ENCODE assay signal across 20 cellular contexts in genomic region chr19:36106441-36106840, GRCh38. TPM values are rescaled to one million over a fixed set of nuclear protein-coding genes. Genes with fewer than 3 reads are reported as not detected.
DNase-seq lines count a peak whose midpoint lies in the region; ATAC-seq, FAIRE-seq and TF ChIP-seq lines count a peak whose summit lies in the region.
"Had no signal": no experiment of that assay in that cellular context is flagged by ENCODE, and none has a peak within 500 bp of the region (broad histone marks: within the 10 kb centered on the region; RNA-seq: fewer than 3 reads in every experiment).

No MANE protein-coding gene starts in this region.

- peaks cover 8% of the 10 kb centered on the region for H3K9me1 ChIP-seq in K562 (ENCODE audit: control insufficient read depth, insufficient read depth, low read length)

- no peaks in the 10 kb centered on the region; the same call in 1 of the 2 replicates for H4K20me1 ChIP-seq in K562 (replicated peaks; ENCODE audit: control insufficient read depth, insufficient read depth, low read length)

- peaks cover 0 to 9% (median 2%) of the 10 kb centered on the region in 9 donors for H3K4me1 ChIP-seq in heart right ventricle
- peaks cover 15 to 45% of the 10 kb centered on the region in 2 experiments; a peak in 4 of 5 replicates for H3K4me1 ChIP-seq in K562 (replicated peaks in 1 of 2; ENCODE audit: control insufficient read depth in 2 of 2, insufficient read depth in 2 of 2, low read length in 2 of 2)
- H3K4me1 ChIP-seq: BLaER1 had no signal

- no peak for TF ChIP-seq CTCF in heart right ventricle (IDR thresholded peaks at IDR 0.05)
- no peak for TF ChIP-seq CTCF in K562 (IDR thresholded peaks at IDR 0.05 in 2 of 3, conservative IDR thresholded peaks at IDR 0.05 in 1 of 3; ENCODE audit: insufficient read depth in 2 of 3, low read depth in 1 of 3, low read length in 3 of 3)

- POLR2A ChIA-PET in K562 (lab: Yijun Ruan, JAX) = interaction anchor here (1.0 kb wide), 1 partner anchor 9 kb away, joined by 3 read pairs; the partner anchor contains the start of gene TBCB

- CTCF ChIA-PET in K562 (lab: Yijun Ruan, JAX; ENCODE audit: low intra/inter-chr PET ratio) = no interaction called here

- no peaks in the 10 kb centered on the region for H3K9me3 ChIP-seq in heart right ventricle
- H3K9me3 ChIP-seq in K562 (replicated peaks; ENCODE audit: control insufficient read depth, insufficient read depth, low read depth, low read length) = no peaks in the 10 kb centered on the region
- H3K9me3 ChIP-seq: BLaER1, MG63 had no signal

- no peak overlapping the region for H3K4me3 Mint-ChIP-seq in T-helper 2 cell treated with Interferon-gamma antibody and Interleukin-4, amounts not matched to agents 5 μg/mL and 100 μg/mL, for 36 hours
- no peak overlapping the region for H3K4me3 Mint-ChIP-seq in stimulated activated naive B cell treated with anti-CD40 and anti-IgM and Interleukin-4, amounts not matched to agents 10 μg/mL and 1 μg/mL and 100 μg/mL, for 72 hours

- no peak overlapping the region for H3K4me3 ChIP-seq in heart right ventricle
- no peak overlapping the region for H3K4me3 ChIP-seq in K562
- H3K4me3 ChIP-seq: BLaER1, MG63, PC-9 had no signal

- no peaks in the 10 kb centered on the region for H3K79me2 ChIP-seq in K562 (ENCODE audit: control insufficient read depth, insufficient read depth, low read length)

- no peak for DNase-seq in T-helper 2 cell treated with Interferon-gamma antibody and Interleukin-4, amounts not matched to agents 5 μg/mL and 100 μg/mL, for 36 hours (ENCODE audit: low spot score)
- DNase-seq in T-helper 2 cell = no peak
- DNase-seq in heart right ventricle = no peak
- DNase-seq in cardiac septum (ENCODE audit: low spot score) = no peak
- DNase-seq in K562 (ENCODE audit: extremely low read depth in 1 of 4, low spot score in 3 of 4) = no peak
- no peak for DNase-seq in stimulated activated naive B cell treated with anti-CD40 and anti-IgM and Interleukin-4, amounts not matched to agents 10 μg/mL and 1 μg/mL and 100 μg/mL, for 72 hours
- no peak for DNase-seq in 8988T
- no peak for DNase-seq in epidermal melanocyte (ENCODE audit: insufficient read length, low spot score)
- DNase-seq: CD8-positive, alpha-beta memory T cell; DMS79; MG63; NCI-H1092 treated with DMSO at 0.1 percent for 48 hours; NCI-H2107; NCI-H2227 treated with DMSO at 0.1 percent for 48 hours; NCI-H524; PC-9 had no signal

- no peak for TF ChIP-seq POLR2A in K562 (conservative IDR thresholded peaks at IDR 0.05)

- no peaks in the 10 kb centered on the region for H3K4me1 Mint-ChIP-seq in T-helper 2 cell treated with Interferon-gamma antibody and Interleukin-4, amounts not matched to agents 5 μg/mL and 100 μg/mL, for 36 hours (ENCODE audit: low read depth)
- peaks cover 0 to 2% of the 10 kb centered on the region in 2 donors for H3K4me1 Mint-ChIP-seq in stimulated activated naive B cell treated with anti-CD40 and anti-IgM and Interleukin-4, amounts not matched to agents 10 μg/mL and 1 μg/mL and 100 μg/mL, for 72 hours
- H3K4me1 Mint-ChIP-seq: CD8-positive, alpha-beta memory T cell had no signal

- H3K9me3 Mint-ChIP-seq in T-helper 2 cell treated with Interferon-gamma antibody and Interleukin-4, amounts not matched to agents 5 μg/mL and 100 μg/mL, for 36 hours = no peaks in the 10 kb centered on the region
- H3K9me3 Mint-ChIP-seq in stimulated activated naive B cell treated with anti-CD40 and anti-IgM and Interleukin-4, amounts not matched to agents 10 μg/mL and 1 μg/mL and 100 μg/mL, for 72 hours = no peaks in the 10 kb centered on the region
- H3K9me3 Mint-ChIP-seq: CD8-positive, alpha-beta memory T cell had no signal

- H3K36me3 ChIP-seq in heart right ventricle (peaks cover 0 to 37% (median 5%) of the 10 kb centered on the region in 9 donors), K562 (ENCODE audit: control insufficient read depth, insufficient read depth, low read length) (peaks cover 56% of the 10 kb centered on the region)

- peak overlapping the region; percentile 6 for H3K27ac Mint-ChIP-seq in T-helper 2 cell treated with Interferon-gamma antibody and Interleukin-4, amounts not matched to agents 5 μg/mL and 100 μg/mL, for 36 hours
- peak overlapping the region; percentile 65 for H3K27ac Mint-ChIP-seq in stimulated activated naive B cell treated with anti-CD40 and anti-IgM and Interleukin-4, amounts not matched to agents 10 μg/mL and 1 μg/mL and 100 μg/mL, for 72 hours

- H3K36me3 Mint-ChIP-seq in T-helper 2 cell treated with Interferon-gamma antibody and Interleukin-4, amounts not matched to agents 5 μg/mL and 100 μg/mL, for 36 hours (ENCODE audit: low read depth) = peaks cover 29% of the 10 kb centered on the region
- peaks cover 12 to 41% of the 10 kb centered on the region in 2 donors for H3K36me3 Mint-ChIP-seq in stimulated activated naive B cell treated with anti-CD40 and anti-IgM and Interleukin-4, amounts not matched to agents 10 μg/mL and 1 μg/mL and 100 μg/mL, for 72 hours

- H2AFZ ChIP-seq in K562 (ENCODE audit: low read depth, low read length) = no peak overlapping the region
- H2AFZ ChIP-seq: PC-9 had no signal

- H3K27me3 Mint-ChIP-seq in T-helper 2 cell treated with Interferon-gamma antibody and Interleukin-4, amounts not matched to agents 5 μg/mL and 100 μg/mL, for 36 hours (ENCODE audit: low read depth) = no peaks in the 10 kb centered on the region
- no peaks in the 10 kb centered on the region for H3K27me3 Mint-ChIP-seq in stimulated activated naive B cell treated with anti-CD40 and anti-IgM and Interleukin-4, amounts not matched to agents 10 μg/mL and 1 μg/mL and 100 μg/mL, for 72 hours
- H3K27me3 Mint-ChIP-seq: CD8-positive, alpha-beta memory T cell had no signal

- H3K27me3 ChIP-seq in heart right ventricle = no peaks in the 10 kb centered on the region
- H3K27me3 ChIP-seq in K562 (ENCODE audit: control insufficient read depth in 2 of 2, insufficient read depth in 2 of 2, low read length in 2 of 2) = no peaks in the 10 kb centered on the region
- H3K27me3 ChIP-seq: BLaER1, MG63 had no signal

- ATAC-seq in heart right ventricle (peak in 3 of 8 donors; percentile 38 to 65 (median 42)), K562 (no peak)
- ATAC-seq in stimulated activated naive B cell treated with anti-CD40 and anti-IgM and Interleukin-4, amounts not matched to agents 10 μg/mL and 1 μg/mL and 100 μg/mL, for 72 hours (replicated peaks) = no peak

- H3K4me2 ChIP-seq in K562 (ENCODE audit: insufficient read depth, low read length) = no peak overlapping the region
- H3K4me2 ChIP-seq: BLaER1, KMS-11, PC-9 had no signal

- BruUV-seq in K562 (replicated peaks; lab: Mats Ljungman, UMichigan) = no TSS peak

- FAIRE-seq in K562 (lab: Jason Lieb, UNC) = no peak
- FAIRE-seq: A204.1, D721Med had no signal

- in situ Hi-C loops in K562 (cut with MboI) = no loop called here

- TF ChIP-seq RAD21 in K562 (CRISPR knock-in tag; conservative IDR thresholded peaks at IDR 0.05 in 1 of 2, IDR thresholded peaks at IDR 0.05 in 1 of 2) = no peak

- H3K27ac ChIP-seq in heart right ventricle = peak overlapping the region in 6 of 10 donors; percentile 9 to 55 (median 32)
- H3K27ac ChIP-seq in K562 (ENCODE audit: extremely low read depth, low read depth, low read length) = no peak overlapping the region
- H3K27ac ChIP-seq: BLaER1, KMS-11, PC-9 had no signal

- H3K9ac ChIP-seq in K562 (ENCODE audit: insufficient read depth in 1 of 2, low read depth in 2 of 2, low read length in 2 of 2) = no peak overlapping the region
- H3K9ac ChIP-seq: BLaER1, KMS-11 had no signal

- WGBS in heart right ventricle, 2 donors = 77 to 81% methylated on average over 6 of the region's 6 CpGs
- 75% methylated on average over 6 of the region's 6 CpGs for WGBS in K562 (ENCODE audit: insufficient coverage, low coverage, missing lambda C conversion rate)

- intact Hi-C loops in heart right ventricle (cut with DNase I) (no loop called here), cardiac septum (cut with DNase I) (no loop called here), K562 (cut with micrococcal nuclease) (no loop called here)

- TF ChIP-seq EP300 in K562 (IDR thresholded peaks at IDR 0.05; ENCODE audit: low read length) = no peak

RNA-seq across cellular contexts. Expression of gene OVOL3, which starts 4.5 kb away (rescaled TPM):
- total RNA-seq in heart right ventricle (not detected), cardiac septum (not detected), K562 (2014; rRNA removed) (not detected in 2 replicates), K562 (2014; rRNA removed; fragmentation: Illumina TruSeq; extraction: Trizol) (not detected in 2 replicates), K562 (2015; rRNA removed; fragmentation: Illumina TruSeq; extraction: Trizol) (not detected in 2 replicates), K562 (2021) (not detected in 2 replicates)
- polyA plus RNA-seq in heart right ventricle (not detected), K562 (2011; rRNA removed) (not detected in 2 replicates), K562 (2014; fragmentation: Illumina TruSeq; extraction: Trizol) (not detected in 2 replicates), K562 (2014; fragmentation: Nextera tagmentation; extraction: Ambion mirVana) (not detected), K562 (2014; rRNA removed) (not detected in 2 replicates)
- total RNA-seq in K562 (2011; cell fraction: chromatin; rRNA removed; ENCODE audit: low replicate concordance) = not detected in 2 replicates
- 0.67 TPM in 1 of 2 replicates, not detected in the other for total RNA-seq in K562 (2011; cell fraction: nucleolus; rRNA removed)
- not detected in 2 replicates for total RNA-seq in K562 (2011; cell fraction: nucleoplasm; rRNA removed)
- not detected in 2 replicates for polyA plus RNA-seq in K562 (2011; cell fraction: cytosol; rRNA removed)
- polyA plus RNA-seq in K562 (2011; cell fraction: nucleus; rRNA removed) = 0.23 TPM in 1 of 2 replicates, not detected in the other
- 0.17 TPM in 1 of 2 replicates, not detected in the other for polyA plus RNA-seq in K562 (2012)
- polyA minus RNA-seq in K562 (2011; rRNA and poly(A)+ RNA removed) = not detected in 2 replicates
- not detected in 2 replicates for polyA minus RNA-seq in K562 (2011; cell fraction: cytosol; rRNA and poly(A)+ RNA removed)
- not detected in 2 replicates for polyA minus RNA-seq in K562 (2011; cell fraction: nucleus; rRNA and poly(A)+ RNA removed)
- total RNA-seq: CD8-positive, alpha-beta memory T cell; PC-9 had no signal
- polyA plus RNA-seq: CD8-positive, alpha-beta memory T cell had no signal

RNA-seq across cellular contexts. Expression of gene POLR2I, which starts 8.2 kb away (rescaled TPM):
- total RNA-seq in heart right ventricle = 100 to 1,000 TPM in 6 of 10 donors, 10 to 100 TPM in 4; 83.7 to 139 (median 105) TPM
- polyA plus RNA-seq in heart right ventricle = 100 to 1,000 TPM; 153 TPM
- 98.7 TPM for total RNA-seq in cardiac septum
- total RNA-seq in K562 (2011; cell fraction: chromatin; rRNA removed; ENCODE audit: low replicate concordance) = 11.1 and 40.1 TPM in 2 replicates
- total RNA-seq in K562 (2011; cell fraction: nucleolus; rRNA removed) = 41.2 and 47.8 TPM in 2 replicates
- total RNA-seq in K562 (2011; cell fraction: nucleoplasm; rRNA removed) = 34.6 and 37.2 TPM in 2 replicates
- total RNA-seq in K562 (2014; rRNA removed) = 283 and 291 TPM in 2 replicates
- total RNA-seq in K562 (2014; rRNA removed; fragmentation: Illumina TruSeq; extraction: Trizol) = 34.3 and 51.0 TPM in 2 replicates
- total RNA-seq in K562 (2015; rRNA removed; fragmentation: Illumina TruSeq; extraction: Trizol) = 109 and 112 TPM in 2 replicates
- 123 and 126 TPM in 2 replicates for total RNA-seq in K562 (2021)
- 28.0 and 31.0 TPM in 2 replicates for polyA plus RNA-seq in K562 (2011; rRNA removed)
- 67.3 and 164 TPM in 2 replicates for polyA plus RNA-seq in K562 (2011; cell fraction: cytosol; rRNA removed)
- polyA plus RNA-seq in K562 (2011; cell fraction: nucleus; rRNA removed) = 57.9 and 81.5 TPM in 2 replicates
- 216 and 265 TPM in 2 replicates for polyA plus RNA-seq in K562 (2012)
- polyA plus RNA-seq in K562 (2014; fragmentation: Illumina TruSeq; extraction: Trizol) = 71.8 and 112 TPM in 2 replicates
- 100 to 1,000 TPM; 197 to 235 TPM for polyA plus RNA-seq in K562 (2014; fragmentation: Nextera tagmentation; extraction: Ambion mirVana)
- 141 and 179 TPM in 2 replicates for polyA plus RNA-seq in K562 (2014; rRNA removed)
- 47.1 and 114 TPM in 2 replicates for polyA minus RNA-seq in K562 (2011; rRNA and poly(A)+ RNA removed)
- 109 and 165 TPM in 2 replicates for polyA minus RNA-seq in K562 (2011; cell fraction: cytosol; rRNA and poly(A)+ RNA removed)
- polyA minus RNA-seq in K562 (2011; cell fraction: nucleus; rRNA and poly(A)+ RNA removed) = 28.4 and 32.3 TPM in 2 replicates

RNA-seq across cellular contexts. Expression of gene TBCB, which starts 8.8 kb away (rescaled TPM):
- 100 to 1,000 TPM in 4 of 10 donors, 10 to 100 TPM in 6; 73.0 to 134 (median 97.3) TPM for total RNA-seq in heart right ventricle
- 100 to 1,000 TPM; 142 to 193 TPM for polyA plus RNA-seq in heart right ventricle
- total RNA-seq in cardiac septum = 142 TPM
- 14.8 and 29.2 TPM in 2 replicates for total RNA-seq in K562 (2011; cell fraction: chromatin; rRNA removed; ENCODE audit: low replicate concordance)
- total RNA-seq in K562 (2011; cell fraction: nucleolus; rRNA removed) = 22.8 and 26.1 TPM in 2 replicates
- total RNA-seq in K562 (2011; cell fraction: nucleoplasm; rRNA removed) = 20.6 and 22.5 TPM in 2 replicates
- 99.0 and 115 TPM in 2 replicates for total RNA-seq in K562 (2014; rRNA removed)
- total RNA-seq in K562 (2014; rRNA removed; fragmentation: Illumina TruSeq; extraction: Trizol) = 38.2 and 47.7 TPM in 2 replicates
- 57.2 and 58.9 TPM in 2 replicates for total RNA-seq in K562 (2015; rRNA removed; fragmentation: Illumina TruSeq; extraction: Trizol)
- total RNA-seq in K562 (2021) = 71.0 and 79.5 TPM in 2 replicates
- 48.6 and 62.4 TPM in 2 replicates for polyA plus RNA-seq in K562 (2011; rRNA removed)
- 85.7 and 124 TPM in 2 replicates for polyA plus RNA-seq in K562 (2011; cell fraction: cytosol; rRNA removed)
- 36.5 and 40.8 TPM in 2 replicates for polyA plus RNA-seq in K562 (2011; cell fraction: nucleus; rRNA removed)
- polyA plus RNA-seq in K562 (2012) = 79.3 and 106 TPM in 2 replicates
- polyA plus RNA-seq in K562 (2014; fragmentation: Illumina TruSeq; extraction: Trizol) = 57.8 and 66.5 TPM in 2 replicates
- polyA plus RNA-seq in K562 (2014; fragmentation: Nextera tagmentation; extraction: Ambion mirVana) = 1 to 10 TPM; 3.5 to 5.3 TPM
- 109 TPM in 2 replicates for polyA plus RNA-seq in K562 (2014; rRNA removed)
- polyA minus RNA-seq in K562 (2011; rRNA and poly(A)+ RNA removed) = 30.6 and 46.9 TPM in 2 replicates
- polyA minus RNA-seq in K562 (2011; cell fraction: cytosol; rRNA and poly(A)+ RNA removed) = 25.7 and 30.2 TPM in 2 replicates
- 5.1 and 10.3 TPM in 2 replicates for polyA minus RNA-seq in K562 (2011; cell fraction: nucleus; rRNA and poly(A)+ RNA removed)

RNA-seq across cellular contexts. Expression of gene CAPNS1, which starts 33.4 kb away (rescaled TPM):
- total RNA-seq in heart right ventricle (1,000 to 10,000 TPM in 1 of 10 donors, 100 to 1,000 TPM in 9; 800 to 1,095 (median 894) TPM), cardiac septum (892 TPM), K562 (2014; rRNA removed) (171 and 230 TPM in 2 replicates), K562 (2014; rRNA removed; fragmentation: Illumina TruSeq; extraction: Trizol) (173 and 179 TPM in 2 replicates), K562 (2015; rRNA removed; fragmentation: Illumina TruSeq; extraction: Trizol) (307 and 310 TPM in 2 replicates), K562 (2021) (400 and 436 TPM in 2 replicates)
- polyA plus RNA-seq in heart right ventricle (1,000 to 10,000 TPM in 1 of 2 donors, 100 to 1,000 TPM in 1; 745 to 1,027 TPM), K562 (2011; rRNA removed) (363 and 480 TPM in 2 replicates), K562 (2014; fragmentation: Illumina TruSeq; extraction: Trizol) (576 and 589 TPM in 2 replicates), K562 (2014; fragmentation: Nextera tagmentation; extraction: Ambion mirVana) (100 to 1,000 TPM in 1 of 2 experiments, 10 to 100 TPM in 1; 77.9 to 115 TPM), K562 (2014; rRNA removed) (244 and 258 TPM in 2 replicates)
- total RNA-seq in K562 (2011; cell fraction: chromatin; rRNA removed; ENCODE audit: low replicate concordance) = 75.9 and 160 TPM in 2 replicates
- total RNA-seq in K562 (2011; cell fraction: nucleolus; rRNA removed) = 99.5 and 114 TPM in 2 replicates
- total RNA-seq in K562 (2011; cell fraction: nucleoplasm; rRNA removed) = 111 and 114 TPM in 2 replicates
- polyA plus RNA-seq in K562 (2011; cell fraction: cytosol; rRNA removed) = 251 and 533 TPM in 2 replicates
- polyA plus RNA-seq in K562 (2011; cell fraction: nucleus; rRNA removed) = 166 and 183 TPM in 2 replicates
- polyA plus RNA-seq in K562 (2012) = 488 and 560 TPM in 2 replicates
- 362 and 383 TPM in 2 replicates for polyA minus RNA-seq in K562 (2011; rRNA and poly(A)+ RNA removed)
- 263 and 311 TPM in 2 replicates for polyA minus RNA-seq in K562 (2011; cell fraction: cytosol; rRNA and poly(A)+ RNA removed)
- 26.4 and 46.1 TPM in 2 replicates for polyA minus RNA-seq in K562 (2011; cell fraction: nucleus; rRNA and poly(A)+ RNA removed)

RNA-seq across cellular contexts. Expression of gene COX7A1, which starts 45.8 kb away (rescaled TPM):
- total RNA-seq in heart right ventricle = 1,000 to 10,000 TPM; 1,564 to 3,571 (median 2,793) TPM
- polyA plus RNA-seq in heart right ventricle = 1,000 to 10,000 TPM in 1 of 2 donors, 100 to 1,000 TPM in 1; 850 to 2,441 TPM
- total RNA-seq in cardiac septum = 1,917 TPM
- total RNA-seq in K562 (2011; cell fraction: chromatin; rRNA removed; ENCODE audit: low replicate concordance) = not detected in 2 replicates
- total RNA-seq in K562 (2011; cell fraction: nucleolus; rRNA removed) = not detected in 2 replicates
- total RNA-seq in K562 (2011; cell fraction: nucleoplasm; rRNA removed) = not detected in 2 replicates
- total RNA-seq in K562 (2014; rRNA removed) = not detected in 2 replicates
- not detected in 2 replicates for total RNA-seq in K562 (2014; rRNA removed; fragmentation: Illumina TruSeq; extraction: Trizol)
- total RNA-seq in K562 (2015; rRNA removed; fragmentation: Illumina TruSeq; extraction: Trizol) = not detected in 2 replicates
- total RNA-seq in K562 (2021) = not detected in 2 replicates
- not detected in 2 replicates for polyA plus RNA-seq in K562 (2011; rRNA removed)
- polyA plus RNA-seq in K562 (2011; cell fraction: cytosol; rRNA removed) = not detected in 2 replicates
- polyA plus RNA-seq in K562 (2011; cell fraction: nucleus; rRNA removed) = not detected in 2 replicates
- not detected in 2 replicates for polyA plus RNA-seq in K562 (2012)
- polyA plus RNA-seq in K562 (2014; fragmentation: Illumina TruSeq; extraction: Trizol) = not detected in 2 replicates
- under 1 TPM in 1 of 2 experiments, not detected in 1; 0.08 TPM for polyA plus RNA-seq in K562 (2014; fragmentation: Nextera tagmentation; extraction: Ambion mirVana)
- not detected in 2 replicates for polyA plus RNA-seq in K562 (2014; rRNA removed)
- polyA minus RNA-seq in K562 (2011; rRNA and poly(A)+ RNA removed) = not detected in 2 replicates
- polyA minus RNA-seq in K562 (2011; cell fraction: cytosol; rRNA and poly(A)+ RNA removed) = not detected in 2 replicates
- not detected in 2 replicates for polyA minus RNA-seq in K562 (2011; cell fraction: nucleus; rRNA and poly(A)+ RNA removed)
- total RNA-seq: CD8-positive, alpha-beta memory T cell; PC-9 had no signal
- polyA plus RNA-seq: CD8-positive, alpha-beta memory T cell had no signal
